9 cellular contexts compared by ENCODE assay signal in the genomic region with DNA sequence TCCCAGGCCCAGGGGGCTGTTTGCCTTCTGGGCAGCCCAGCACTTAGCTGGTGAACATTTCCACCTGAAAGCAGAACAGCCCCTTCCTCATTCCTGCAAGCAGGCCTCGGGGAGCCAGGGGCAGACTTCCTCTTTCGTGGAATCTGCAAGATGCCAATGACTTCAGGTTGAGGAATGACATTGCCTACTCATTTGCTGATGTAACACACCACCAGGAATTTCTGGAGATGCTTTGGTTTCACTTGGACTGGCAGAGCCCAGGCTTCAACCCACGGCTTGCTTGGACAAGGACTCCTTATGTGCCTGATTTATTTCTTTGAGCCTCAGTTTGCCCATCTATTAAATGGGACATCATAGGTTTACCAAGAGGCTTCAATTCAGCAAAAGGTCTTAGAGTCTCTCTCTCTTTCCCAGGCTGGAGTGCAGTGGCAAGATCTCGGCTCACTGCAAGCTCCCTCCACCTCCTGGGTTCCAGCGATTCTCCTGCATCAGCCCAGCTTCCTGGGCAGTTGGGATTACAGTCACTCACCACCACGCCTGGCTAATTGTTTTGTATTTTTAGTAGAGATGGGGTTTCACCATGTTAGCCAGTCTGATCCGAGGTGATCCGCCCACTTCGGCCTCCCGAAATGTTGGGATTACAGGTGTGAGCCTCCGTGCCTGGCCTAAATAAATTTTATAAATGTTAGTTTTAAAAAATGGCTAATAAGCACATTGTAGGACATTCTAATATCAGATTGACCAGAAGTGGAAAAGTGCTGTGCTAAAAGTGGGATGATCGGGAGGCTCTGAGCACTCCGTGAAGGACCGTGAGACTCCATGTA. TPM values are rescaled to one million over a fixed set of nuclear protein-coding genes. Genes with fewer than 3 reads are reported as not detected.
DNase-seq lines count a peak whose midpoint lies in the region; ATAC-seq and TF ChIP-seq lines count a peak whose summit lies in the region.
"Had no signal": no experiment of that assay in that cellular context is flagged by ENCODE, and none has a peak within 500 bp of the region (broad histone marks: within the 10 kb centered on the region; RNA-seq: fewer than 3 reads in every experiment).

No MANE protein-coding gene starts in this region.

- CTCF ChIA-PET in mammary epithelial cell (lab: Charles Lee; ENCODE audit: low non-redundant PET), result no interaction called here

- TF ChIP-seq POLR2A in testis (IDR thresholded peaks at IDR 0.05), result no peak

- H3K4me2 ChIP-seq in mammary epithelial cell (ENCODE audit: insufficient read depth, low read depth, low read length), result peak overlapping the region; percentile 83

- no peaks in the 10 kb centered on the region for H3K9me3 ChIP-seq in KOPT-K1 (ENCODE audit: insufficient read depth, low read length, poor library complexity, severe bottlenecking)
- no peaks in the 10 kb centered on the region for H3K9me3 ChIP-seq in mammary epithelial cell (replicated peaks; ENCODE audit: insufficient read depth, low read length)
- no peaks in the 10 kb centered on the region for H3K9me3 ChIP-seq in testis

- peaks cover 4 to 11% (median 10%) of the 10 kb centered on the region in 3 donors for H3K27me3 Mint-ChIP-seq in CD14-positive monocyte (ENCODE audit: low read depth in 3 of 3)
- no peaks in the 10 kb centered on the region for H3K27me3 Mint-ChIP-seq in naive B cell

- in situ Hi-C loops in mammary epithelial cell (cut with MboI; ENCODE audit: low sequenced_read_pairs in 2 of 2), result loop anchor here (5.0 to 10.0 kb wide), 5 partner anchors 78 to 1070 kb away; partner anchors contain the start of genes C17orf100 (in 1 of the 2) and MED31 (in 1 of the 2)

- H3K4me1 ChIP-seq in mammary epithelial cell (ENCODE audit: insufficient read depth, low read length) (peaks cover 41% of the 10 kb centered on the region), testis (no peaks in the 10 kb centered on the region)

- H4K20me1 ChIP-seq in mammary epithelial cell (ENCODE audit: insufficient read depth, low read length), result no peaks in the 10 kb centered on the region

- H3K79me2 ChIP-seq in mammary epithelial cell (ENCODE audit: insufficient read depth, low read length), result no peaks in the 10 kb centered on the region

- H3K27me3 ChIP-seq in mammary epithelial cell (ENCODE audit: insufficient read depth, low read length) (no peaks in the 10 kb centered on the region), testis (no peaks in the 10 kb centered on the region)

- H3K9me3 Mint-ChIP-seq in CD14-positive monocyte, result no peaks in the 10 kb centered on the region
- H3K9me3 Mint-ChIP-seq in naive B cell, result no peaks in the 10 kb centered on the region
- H3K9me3 Mint-ChIP-seq: H9 had no signal

- dilution Hi-C loops in mammary epithelial cell (cut with HindIII; ENCODE audit: low sequenced_read_pairs), result no loop called here

- peak overlapping the region; percentile 95 to 99 (median 97) for H3K27ac Mint-ChIP-seq in CD14-positive monocyte
- peak overlapping the region; percentile 94 to 99 (median 98) for H3K27ac Mint-ChIP-seq in naive B cell

- peak overlapping the region; percentile 10 for H3K9ac ChIP-seq in mammary epithelial cell (ENCODE audit: insufficient read depth, low read length)

- peak overlapping the region; percentile 89 for H2AFZ ChIP-seq in mammary epithelial cell (ENCODE audit: low read depth, low read length)

- TF ChIP-seq CTCF in CD14-positive monocyte (IDR thresholded peaks at IDR 0.05) (no peak), mammary epithelial cell (conservative IDR thresholded peaks at IDR 0.05 in 1 of 2, IDR thresholded peaks at IDR 0.05 in 1 of 2; ENCODE audit: extremely low read depth in 1 of 2, insufficient read depth in 1 of 2, low read depth in 1 of 2, low read length in 2 of 2) (no peak), testis (IDR thresholded peaks at IDR 0.05) (no peak)

- H3K27ac ChIP-seq in KOPT-K1 (ENCODE audit: low read depth, low read length, poor library complexity, severe bottlenecking) (peak overlapping the region; percentile 62), mammary epithelial cell (ENCODE audit: insufficient read depth, low read depth, low read length) (peak overlapping the region; percentile 84), testis (peak overlapping the region in 1 of 2 donors; percentile 24)

- ATAC-seq in naive B cell (ENCODE audit: low read depth in 2 of 2), result no peak
- no peak for ATAC-seq in GM21619 (IDR thresholded peaks at IDR 0.05; ENCODE audit: unreplicated experiment)

- H3K4me3 Mint-ChIP-seq in CD14-positive monocyte (peak overlapping the region; percentile 96), naive B cell (peak overlapping the region in 7 of 8 donors; percentile 95 to 100 (median 99))
- H3K4me3 Mint-ChIP-seq: H9 had no signal

- 74% methylated on average over 14 of the region's 14 CpGs for WGBS in mammary epithelial cell (ENCODE audit: low coverage, missing lambda C conversion rate)
- 86 to 89% methylated on average over 14 of the region's 14 CpGs for WGBS in testis, 2 donors

- H3K4me1 Mint-ChIP-seq in CD14-positive monocyte, result peaks cover 61% of the 10 kb centered on the region
- peaks cover 45 to 62% (median 51%) of the 10 kb centered on the region in 3 donors for H3K4me1 Mint-ChIP-seq in naive B cell

- DNase-seq in CD14-positive monocyte (ENCODE audit: low spot score) (peak; percentile 70), mammary epithelial cell (peak; percentile 88), naive B cell (no peak), posterior vena cava (ENCODE audit: low spot score) (no peak), testis (no peak), SHP77 (lab: John Stamatoyannopoulos, UW) (no peak)

- intact Hi-C loops in CD14-positive monocyte (cut with micrococcal nuclease), result loop anchor here in 1 of 2 donors (5.0 kb wide), 2 partner anchors 837 to 857 kb away; partner anchors contain the start of gene PIMREG
- intact Hi-C loops in mammary epithelial cell (cut with micrococcal nuclease), result loop anchor here (1.0 to 10.0 kb wide), 7 partner anchors 69 to 1067 kb away; partner anchors contain the start of genes C17orf100, DERL2, MED31 and MIS12
- intact Hi-C loops in posterior vena cava (cut with DNase I), result loop anchor here in 1 of 2 donors (5.0 kb wide), 1 partner anchor 837 kb away; no protein-coding TSS in a partner anchor
- intact Hi-C loops in testis (cut with DNase I; ENCODE audit: low total_unique reads), result loop anchor here (5.0 kb wide), 1 partner anchor 837 kb away; no protein-coding TSS in a partner anchor

- H3K36me3 Mint-ChIP-seq in CD14-positive monocyte (peaks cover 22 to 23% of the 10 kb centered on the region in 2 donors), naive B cell (peaks cover 8 to 10% of the 10 kb centered on the region in 2 donors)

- TSS peak; percentile 56 for BruUV-seq in mammary epithelial cell (replicated peaks; lab: Mats Ljungman, UMichigan)

- peak overlapping the region in 2 of 3 experiments; percentile 8 for H3K4me3 ChIP-seq in mammary epithelial cell (replicated peaks in 1 of 3; ENCODE audit: insufficient read depth in 1 of 3, low read depth in 2 of 3, low read length in 3 of 3)
- no peak overlapping the region for H3K4me3 ChIP-seq in testis

- H3K36me3 ChIP-seq in KOPT-K1 (ENCODE audit: insufficient read depth, low read length) (no peaks in the 10 kb centered on the region), mammary epithelial cell (ENCODE audit: insufficient read depth, low read length) (no peaks in the 10 kb centered on the region), testis (ENCODE audit: low read depth, missing control alignments) (no peaks in the 10 kb centered on the region)

RNA-seq across cellular contexts. Expression of gene NLRP1, which starts 0.9 kb away (rescaled TPM):
- polyA plus RNA-seq in CD14-positive monocyte (10 to 100 TPM; 13.2 to 17.3 TPM), mammary epithelial cell (6.6 TPM), naive B cell (ENCODE audit: low read depth in 6 of 6) (10 to 100 TPM in 5 of 6 donors, 1 to 10 TPM in 1; 8.8 to 43.3 (median 18.2) TPM), testis (ENCODE audit: insufficient read depth, low read depth, low replicate concordance) (39.0 TPM)
- total RNA-seq in mammary epithelial cell (10 to 100 TPM; 27.3 to 48.3 TPM), posterior vena cava (10 to 100 TPM; 18.1 to 19.6 TPM), testis (10 to 100 TPM; 35.4 to 68.5 TPM)
- polyA minus RNA-seq in mammary epithelial cell, result 10.7 TPM

Comparison
In these comparisons a context has a peak if more than half of its experiments do, and no peak if none do; other contexts are left out.
1. DNase-seq: peak in CD14-positive monocyte (single experiment) and mammary epithelial cell (single experiment); none in naive B cell (single experiment), posterior vena cava (single experiment), testis (single experiment) and SHP77 (0 of 2).
2. H3K4me3 ChIP-seq: peak in mammary epithelial cell (2 of 3); none in testis (0 of 2).